ENCODE assay signal across 7 cellular contexts in the genomic region with DNA sequence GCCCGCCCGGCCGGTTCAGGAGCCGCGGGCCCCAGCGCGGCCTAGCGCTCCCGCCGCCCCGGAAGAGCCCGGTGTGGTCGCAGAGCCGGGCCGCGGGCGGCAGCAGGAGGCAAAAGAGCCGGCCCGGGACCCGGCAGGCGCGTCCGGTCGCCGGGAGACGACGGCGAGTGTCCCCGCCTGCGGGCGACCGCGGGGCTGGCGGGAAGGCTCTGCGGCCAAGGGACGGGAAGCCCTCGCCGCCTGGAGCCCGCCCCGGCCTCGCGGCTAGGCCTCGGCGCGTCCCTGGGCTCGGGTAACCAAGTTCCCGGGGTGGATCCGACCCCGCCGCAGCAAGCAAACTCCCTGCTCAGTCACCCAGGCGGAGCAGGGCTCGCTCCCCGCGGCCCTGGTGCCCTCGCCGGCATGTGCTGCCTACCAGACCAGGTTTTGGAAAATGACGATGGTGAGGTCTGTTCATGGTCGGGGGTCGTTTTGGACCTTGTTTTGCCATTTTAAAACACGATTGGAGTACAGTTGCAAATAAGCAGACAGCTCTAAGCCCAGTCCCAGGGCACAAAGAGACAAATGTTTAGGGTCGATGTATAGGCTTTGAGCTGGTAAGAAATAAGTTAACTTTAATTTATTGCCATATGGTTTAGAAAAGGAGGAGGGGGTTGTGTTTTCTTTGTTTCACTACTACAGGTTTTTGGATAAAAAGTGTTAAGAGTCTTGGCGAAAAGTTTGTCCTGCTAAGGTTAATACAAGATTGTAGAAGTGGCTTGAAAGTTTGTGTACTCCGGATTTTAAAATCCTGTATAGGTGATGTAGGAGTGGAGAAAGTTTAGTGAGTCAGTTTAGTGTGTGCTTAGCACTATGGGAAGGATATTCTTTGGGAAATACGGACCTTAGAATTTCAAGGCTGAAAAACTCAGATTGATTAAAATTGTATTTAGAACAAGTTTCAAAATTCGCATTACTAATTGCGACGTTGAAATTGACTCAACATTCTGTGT. TPM values are rescaled to one million over a fixed set of nuclear protein-coding genes. Genes with fewer than 3 reads are reported as not detected.
DNase-seq lines count a peak whose midpoint lies in the region; ATAC-seq lines count a peak whose summit lies in the region.

No MANE protein-coding gene starts in this region.

- H3K27me3 Mint-ChIP-seq in naive thymus-derived CD8-positive, alpha-beta T cell: no peaks in the 10 kb centered on the region
- H3K27me3 Mint-ChIP-seq in stimulated activated naive B cell treated with anti-CD40 and anti-IgM and Interleukin-4, amounts not matched to agents 10 μg/mL and 1 μg/mL and 100 μg/mL, for 72 hours: no peaks in the 10 kb centered on the region

- POLR2A ChIA-PET in naive thymus-derived CD8-positive, alpha-beta T cell (lab: Charles Lee): interaction anchor here (0.7 to 4.7 kb wide), 13 partner anchors 10 to 355 kb away, joined by 3 to 39 read pairs (median 7); a partner anchor contains a TSS

- H3K9me3 Mint-ChIP-seq in naive thymus-derived CD8-positive, alpha-beta T cell: no peaks in the 10 kb centered on the region
- H3K9me3 Mint-ChIP-seq in stimulated activated naive B cell treated with anti-CD40 and anti-IgM and Interleukin-4, amounts not matched to agents 10 μg/mL and 1 μg/mL and 100 μg/mL, for 72 hours: no peaks in the 10 kb centered on the region

- H3K27ac Mint-ChIP-seq in naive thymus-derived CD8-positive, alpha-beta T cell: peak overlapping the region; percentile 87 to 98 (median 95)
- peak overlapping the region; percentile 94 for H3K27ac Mint-ChIP-seq in stimulated activated naive B cell treated with anti-CD40 and anti-IgM and Interleukin-4, amounts not matched to agents 10 μg/mL and 1 μg/mL and 100 μg/mL, for 72 hours

- peaks cover 0 to 4% (median 4%) of the 10 kb centered on the region in 3 donors for H3K36me3 Mint-ChIP-seq in naive thymus-derived CD8-positive, alpha-beta T cell
- peaks cover 15 to 24% of the 10 kb centered on the region in 2 donors for H3K36me3 Mint-ChIP-seq in stimulated activated naive B cell treated with anti-CD40 and anti-IgM and Interleukin-4, amounts not matched to agents 10 μg/mL and 1 μg/mL and 100 μg/mL, for 72 hours

- DNase-seq in NCI-H2171 treated with DMSO at 0.1 percent for 48 hours (lab: John Stamatoyannopoulos, UW) (peak; percentile 41), activated T-cell treated with anti-CD3 and anti-CD28 coated beads for 24 hours (ENCODE audit: low read depth) (peak; percentile 47)
- DNase-seq in naive thymus-derived CD8-positive, alpha-beta T cell: peak; percentile 56 to 83 (median 74)
- peak; percentile 51 for DNase-seq in stimulated activated naive B cell treated with anti-CD40 and anti-IgM and Interleukin-4, amounts not matched to agents 10 μg/mL and 1 μg/mL and 100 μg/mL, for 72 hours

- peak overlapping the region; percentile 78 to 92 (median 84) for H3K4me3 Mint-ChIP-seq in naive thymus-derived CD8-positive, alpha-beta T cell
- peak overlapping the region; percentile 81 to 91 for H3K4me3 Mint-ChIP-seq in stimulated activated naive B cell treated with anti-CD40 and anti-IgM and Interleukin-4, amounts not matched to agents 10 μg/mL and 1 μg/mL and 100 μg/mL, for 72 hours

- H3K4me1 Mint-ChIP-seq in naive thymus-derived CD8-positive, alpha-beta T cell: peaks cover 28 to 69% (median 59%) of the 10 kb centered on the region in 4 donors
- H3K4me1 Mint-ChIP-seq in stimulated activated naive B cell treated with anti-CD40 and anti-IgM and Interleukin-4, amounts not matched to agents 10 μg/mL and 1 μg/mL and 100 μg/mL, for 72 hours: peaks cover 19 to 52% of the 10 kb centered on the region in 2 donors

- ATAC-seq in GM18517 (IDR thresholded peaks at IDR 0.05; ENCODE audit: unreplicated experiment) (peak; percentile 27), HG02759 (IDR thresholded peaks at IDR 0.05; ENCODE audit: unreplicated experiment) (peak; percentile 31), esophagus mucosa (peak; percentile 42)
- ATAC-seq in naive thymus-derived CD8-positive, alpha-beta T cell: peak; percentile 43 to 61
- ATAC-seq in stimulated activated naive B cell treated with anti-CD40 and anti-IgM and Interleukin-4, amounts not matched to agents 10 μg/mL and 1 μg/mL and 100 μg/mL, for 72 hours (replicated peaks): peak; percentile 50 to 51

RNA-seq across cellular contexts. Expression of a gene that starts 1.1 kb away (rescaled TPM):
- total RNA-seq in esophagus mucosa: 80.7 TPM
- total RNA-seq in naive thymus-derived CD8-positive, alpha-beta T cell: 10 to 100 TPM; 69.0 to 74.8 TPM
- 10 to 100 TPM; 13.3 to 30.2 (median 28.1) TPM for polyA plus RNA-seq in naive thymus-derived CD8-positive, alpha-beta T cell

Comparison
In these comparisons a context has a peak if more than half of its experiments do, and no peak if none do; other contexts are left out.
1. Peak in every context shown above with its lines: DNase-seq and ATAC-seq.